34 cellular contexts compared by ENCODE assay signal in genomic region chr4:61194601-61195000, GRCh38. TPM values are rescaled to one million over a fixed set of nuclear protein-coding genes. Genes with fewer than 3 reads are reported as not detected.
"Had no signal": no experiment of that assay in that cellular context is flagged by ENCODE, and none has a peak within 500 bp of the region (broad histone marks: within the 10 kb centered on the region; RNA-seq: fewer than 3 reads in every experiment).

No MANE protein-coding gene starts in this region.

- H3K27me3 ChIP-seq: adrenal gland, body of pancreas, brain microvascular endothelial cell, breast epithelium had no signal

- H3K4me3 ChIP-seq: adrenal gland, body of pancreas, breast epithelium had no signal

- H3K27ac ChIP-seq: adrenal gland, body of pancreas, brain microvascular endothelial cell, breast epithelium, VCaP had no signal

- H3K9me3 ChIP-seq: adrenal gland, body of pancreas, breast epithelium had no signal

- DNase-seq: activated B cell treated with CpG ODN at 0.5 μM for 24 hours; activated CD4-positive, alpha-beta memory T cell treated with anti-CD3 and anti-CD28 coated beads for 36 hours; activated CD4-positive, alpha-beta T cell treated with anti-CD3 and anti-CD28 coated beads for 4 hours; activated CD4-positive, alpha-beta T cell treated with anti-CD3 and anti-CD28 coated beads, Interleukin-2, amount 10 ng/mL, durations not matched to agents 24 days and 14 days; activated CD4-positive, alpha-beta T cell treated with anti-CD3 and anti-CD28 coated beads, Interleukin-2, amount 50 U/mL, for 1 hour; activated CD4-positive, alpha-beta T cell treated with anti-CD3 and anti-CD28 coated beads, Interleukin-2, amount 50 U/mL, for 4 hours; activated CD4-positive, CD25-positive, alpha-beta regulatory T cell treated with anti-CD3 and anti-CD28 coated beads, Interleukin-2, amount 50 U/mL, for 72 hours; activated CD8-positive, alpha-beta memory T cell treated with anti-CD3 and anti-CD28 coated beads, Interleukin-2, amount 50 U/mL, for 4 hours; activated CD8-positive, alpha-beta T cell treated with anti-CD3 and anti-CD28 coated beads for 36 hours; activated effector memory CD4-positive, alpha-beta T cell treated with anti-CD3 and anti-CD28 coated beads, Interleukin-2, amount 50 U/mL, for 16 hours; activated gamma-delta T cell treated with Interleukin-2 at 50 U/mL for 16 hours; activated naive CD4-positive, alpha-beta T cell; activated naive CD4-positive, alpha-beta T cell treated with anti-CD3 and anti-CD28 coated beads for 36 hours; activated naive CD4-positive, alpha-beta T cell treated with anti-CD3 and anti-CD28 coated beads, Interleukin-2, amount 50 U/mL, for 16 hours; activated naive CD8-positive, alpha-beta T cell treated with anti-CD3 and anti-CD28 coated beads for 36 hours; activated T-cell treated with anti-CD3 and anti-CD28 coated beads for 4 hours; activated T-cell treated with anti-CD3 and anti-CD28 coated beads, Interleukin-2, amount 50 U/mL, for 1 hour; activated T-cell treated with anti-CD3 and anti-CD28 coated beads, Interleukin-2, amount 50 U/mL, for 4 hours; activated T-cell treated with anti-CD3 and anti-CD28 coated beads, Interleukin-2, amount 50 U/mL, for 72 hours; adrenal gland; amniotic stem cell; aorta; body of pancreas; central memory CD4-positive, alpha-beta T cell; T-helper 1 cell; T-helper 2 cell; T-helper 9 cell had no signal

- H3K36me3 ChIP-seq: adrenal gland, brain microvascular endothelial cell, breast epithelium had no signal

- H3K4me1 ChIP-seq: adrenal gland, body of pancreas, breast epithelium had no signal

RNA-seq across cellular contexts. Expression of gene ADGRL3, which starts 5.5 kb away (rescaled TPM):
- total RNA-seq: activated B cell treated with CpG ODN at 0.5 μM for 24 hours; activated CD4-positive, alpha-beta memory T cell treated with anti-CD3 and anti-CD28 coated beads for 36 hours; activated CD4-positive, alpha-beta T cell treated with anti-CD3 and anti-CD28 coated beads, Interleukin-2, amount 10 ng/mL, durations not matched to agents 24 days and 14 days; activated CD8-positive, alpha-beta memory T cell treated with anti-CD3 and anti-CD28 coated beads for 36 hours; activated CD8-positive, alpha-beta T cell treated with anti-CD3 and anti-CD28 coated beads for 36 hours; activated naive CD4-positive, alpha-beta T cell treated with anti-CD3 and anti-CD28 coated beads for 36 hours; activated naive CD4-positive, alpha-beta T cell treated with anti-CD3 and anti-CD28 coated beads, Interleukin-2, amount 50 U/mL, for 72 hours; activated naive CD8-positive, alpha-beta T cell treated with anti-CD3 and anti-CD28 coated beads for 36 hours; activated T-cell treated with anti-CD3 and anti-CD28 coated beads, Interleukin-2, amount 50 U/mL, for 4 hours; activated T-cell treated with anti-CD3 and anti-CD28 coated beads, Interleukin-2, amount 50 U/mL, for 72 hours; activated T-helper 1 cell treated with anti-CD3 and anti-CD28 coated beads, Interleukin-12 subunit alpha, Interleukin-12 subunit beta, Interleukin-2, Interleukin-4 antibody, amounts not matched to agents 30 ng/mL and 10 ng/mL and 1 ng/mL, durations not matched to agents 14 hours and 24 hours and 36 hours; activated T-helper 17 cell treated with anti-CD3 and anti-CD28 coated beads, Interleukin-2, amount 50 U/mL, for 72 hours had no signal
